8 cellular contexts compared by ENCODE assay signal in genomic region chr7:69412331-69413146, GRCh38.
DNase-seq lines count a peak whose midpoint lies in the region; ATAC-seq, FAIRE-seq and TF ChIP-seq lines count a peak whose summit lies in the region.

No MANE protein-coding gene starts in this region.

- H3K4me3 ChIP-seq in right atrium auricular region = no peak overlapping the region

- H3K4me1 ChIP-seq in right atrium auricular region = peaks cover 0 to 4% of the 10 kb centered on the region in 2 donors

- no peaks in the 10 kb centered on the region for H3K36me3 ChIP-seq in right atrium auricular region

- FAIRE-seq in urothelium cell line (lab: Jason Lieb, UNC) = peak; percentile 68

- no peak overlapping the region for H3K27ac ChIP-seq in right atrium auricular region

- DNase-seq in ELF-1 (ENCODE audit: low read depth, low spot score) (peak; percentile 51), OCI-M1 (lab: John Stamatoyannopoulos, UW) (peak; percentile 83), right atrium auricular region (ENCODE audit: low spot score) (peak; percentile 86), urothelium cell line (ENCODE audit: low spot score) (peak; percentile 85), GM19240 (ENCODE audit: insufficient read length, low spot score) (no peak), NCI-H2081 (lab: John Stamatoyannopoulos, UW) (no peak), NCI-H1105 (lab: John Stamatoyannopoulos, UW) (no peak)

- ATAC-seq in GM21723 (IDR thresholded peaks at IDR 0.05; ENCODE audit: unreplicated experiment) = peak; percentile 95

- no peak for TF ChIP-seq CTCF in right atrium auricular region (IDR thresholded peaks at IDR 0.05)

- no peaks in the 10 kb centered on the region for H3K27me3 ChIP-seq in right atrium auricular region

- H3K9me3 ChIP-seq in right atrium auricular region = no peaks in the 10 kb centered on the region

Comparison
In these comparisons a context has a peak if more than half of its experiments do, and no peak if none do; other contexts are left out.
1. DNase-seq: peak in ELF-1 (single experiment), OCI-M1 (single experiment), right atrium auricular region (single experiment) and urothelium cell line (single experiment); none in GM19240 (single experiment), NCI-H2081 (0 of 2) and NCI-H1105 (single experiment).